In genomic region chr5:122077451-122078115, GRCh38 we compare ENCODE assay signal across 1 cellular context.
TF ChIP-seq lines count a peak whose summit lies in the region.

No MANE protein-coding gene starts in this region.

TF ChIP-seq in WTC11, 78 proteins besides CTCF, POLR2A, EP300 and RAD21 (continued from another document):
- peak; percentile 59; the same call in 1 of the 2 replicates for TF ChIP-seq MAX (CRISPR knock-in tag; IDR thresholded peaks at IDR 0.05)
- 0 out of 2 replicates have a peak, but pooled peaks have one; percentile 34 for TF ChIP-seq MYBL2 (CRISPR knock-in tag; IDR thresholded peaks at IDR 0.05)
- no peak for TF ChIP-seq NFE2L1 (CRISPR knock-in tag; IDR thresholded peaks at IDR 0.05)
- TF ChIP-seq PRDM15 (CRISPR knock-in tag; IDR thresholded peaks at IDR 0.05), result no peak
- TF ChIP-seq ZNF671 (CRISPR knock-in tag; IDR thresholded peaks at IDR 0.05), result no peak
- peak; percentile 16; the same call in 1 of the 2 replicates for TF ChIP-seq ZBTB43 (CRISPR knock-in tag; IDR thresholded peaks at IDR 0.05)
- TF ChIP-seq USF1 (CRISPR knock-in tag; IDR thresholded peaks at IDR 0.05), result peak; percentile 54; the same call in 1 of the 2 replicates
- no peak for TF ChIP-seq FOXP4 (CRISPR knock-in tag; IDR thresholded peaks at IDR 0.05)
- no peak for TF ChIP-seq OVOL2 (CRISPR knock-in tag; IDR thresholded peaks at IDR 0.05; ENCODE audit: borderline replicate concordance)
- no peak for TF ChIP-seq ZNF416 (CRISPR knock-in tag; IDR thresholded peaks at IDR 0.05)
- TF ChIP-seq E2F4 (CRISPR knock-in tag; IDR thresholded peaks at IDR 0.05; ENCODE audit: borderline replicate concordance, low read depth), result no peak; the same call in 1 of the 2 replicates
- TF ChIP-seq ATF3 (CRISPR knock-in tag; conservative IDR thresholded peaks at IDR 0.05), result no peak
- no peak for TF ChIP-seq NFYB (CRISPR knock-in tag; conservative IDR thresholded peaks at IDR 0.05; ENCODE audit: low read depth)
- no peak for TF ChIP-seq TP53 (CRISPR knock-in tag; IDR thresholded peaks at IDR 0.05)
- TF ChIP-seq GRHL2 (CRISPR knock-in tag; IDR thresholded peaks at IDR 0.05; ENCODE audit: insufficient replicate concordance, severe bottlenecking), result no peak
- TF ChIP-seq ZNF281 (CRISPR knock-in tag; IDR thresholded peaks at IDR 0.05), result no peak
- TF ChIP-seq IRF2 (CRISPR knock-in tag; IDR thresholded peaks at IDR 0.05; ENCODE audit: borderline replicate concordance, low read depth), result no peak
- no peak for TF ChIP-seq MLX (CRISPR knock-in tag; IDR thresholded peaks at IDR 0.05)
- no peak for TF ChIP-seq RORB (CRISPR knock-in tag; IDR thresholded peaks at IDR 0.05)
- no peak for TF ChIP-seq PRRX2 (CRISPR knock-in tag; IDR thresholded peaks at IDR 0.05)
- TF ChIP-seq NR3C1 (CRISPR knock-in tag; conservative IDR thresholded peaks at IDR 0.05; ENCODE audit: low read depth), result no peak
- TF ChIP-seq NFATC4 (CRISPR knock-in tag; IDR thresholded peaks at IDR 0.05), result no peak
- TF ChIP-seq FOXP1 (CRISPR knock-in tag; IDR thresholded peaks at IDR 0.05; ENCODE audit: borderline replicate concordance), result no peak
- TF ChIP-seq MXD4 (CRISPR knock-in tag; IDR thresholded peaks at IDR 0.05; ENCODE audit: borderline replicate concordance), result no peak
